ENCODE assay signal across 1 cellular context in genomic region chr10:27099916-27100799, GRCh38.
A peak's percentile ranks its signal among the peaks of the same experiment; 100 is the strongest.
TF ChIP-seq lines count a peak whose summit lies in the region.

ANKRD26 (minus strand) TSS chr10:27100494; CDS start chr10:27100326, 168 bp downstream.

TF ChIP-seq in HepG2, 621 proteins besides CTCF, POLR2A, EP300 and RAD21 (continued from another document and continues in another):
- peak; percentile 28; the same call in 1 of the 2 replicates for TF ChIP-seq RFX3 (CRISPR knock-in tag; IDR thresholded peaks at IDR 0.05)
- peak; percentile 82; the same call in 1 of the 2 replicates for TF ChIP-seq ZMAT3 (CRISPR knock-in tag; conservative IDR thresholded peaks at IDR 0.05)
- TF ChIP-seq MAFK (conservative IDR thresholded peaks at IDR 0.05 in 1 of 2, IDR thresholded peaks at IDR 0.05 in 1 of 2; ENCODE audit: low read length in 2 of 2) = no peak
- no peak for TF ChIP-seq ZNF329 (CRISPR knock-in tag; IDR thresholded peaks at IDR 0.05; ENCODE audit: low read depth)
- no peak for TF ChIP-seq ZNF333 (CRISPR knock-in tag; IDR thresholded peaks at IDR 0.05; ENCODE audit: borderline replicate concordance)
- TF ChIP-seq ZNF280B (CRISPR knock-in tag; IDR thresholded peaks at IDR 0.05; ENCODE audit: borderline replicate concordance) = 0 out of 2 replicates have a peak, but pooled peaks have one; percentile 50
- TF ChIP-seq, protein P1, sequence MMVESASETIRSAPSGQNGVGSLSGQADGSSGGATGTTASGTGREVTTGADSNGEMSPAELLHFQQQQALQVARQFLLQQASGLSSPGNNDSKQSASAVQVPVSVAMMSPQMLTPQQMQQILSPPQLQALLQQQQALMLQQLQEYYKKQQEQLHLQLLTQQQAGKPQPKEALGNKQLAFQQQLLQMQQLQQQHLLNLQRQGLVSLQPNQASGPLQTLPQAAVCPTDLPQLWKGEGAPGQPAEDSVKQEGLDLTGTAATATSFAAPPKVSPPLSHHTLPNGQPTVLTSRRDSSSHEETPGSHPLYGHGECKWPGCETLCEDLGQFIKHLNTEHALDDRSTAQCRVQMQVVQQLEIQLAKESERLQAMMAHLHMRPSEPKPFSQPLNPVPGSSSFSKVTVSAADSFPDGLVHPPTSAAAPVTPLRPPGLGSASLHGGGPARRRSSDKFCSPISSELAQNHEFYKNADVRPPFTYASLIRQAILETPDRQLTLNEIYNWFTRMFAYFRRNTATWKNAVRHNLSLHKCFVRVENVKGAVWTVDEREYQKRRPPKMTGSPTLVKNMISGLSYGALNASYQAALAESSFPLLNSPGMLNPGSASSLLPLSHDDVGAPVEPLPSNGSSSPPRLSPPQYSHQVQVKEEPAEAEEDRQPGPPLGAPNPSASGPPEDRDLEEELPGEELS (CRISPR knock-in tag; IDR thresholded peaks at IDR 0.05) = 0 out of 2 replicates have a peak, but pooled peaks have one; percentile 20
- TF ChIP-seq ZNF296 (CRISPR knock-in tag; conservative IDR thresholded peaks at IDR 0.05) = no peak
- TF ChIP-seq KAT8 (CRISPR knock-in tag; IDR thresholded peaks at IDR 0.05) = peak; percentile 82
- no peak for TF ChIP-seq ZKSCAN8 (CRISPR knock-in tag; IDR thresholded peaks at IDR 0.05; ENCODE audit: borderline replicate concordance)
- TF ChIP-seq JDP2 (CRISPR knock-in tag; IDR thresholded peaks at IDR 0.05; ENCODE audit: borderline replicate concordance) = no peak
- TF ChIP-seq, protein P2, sequence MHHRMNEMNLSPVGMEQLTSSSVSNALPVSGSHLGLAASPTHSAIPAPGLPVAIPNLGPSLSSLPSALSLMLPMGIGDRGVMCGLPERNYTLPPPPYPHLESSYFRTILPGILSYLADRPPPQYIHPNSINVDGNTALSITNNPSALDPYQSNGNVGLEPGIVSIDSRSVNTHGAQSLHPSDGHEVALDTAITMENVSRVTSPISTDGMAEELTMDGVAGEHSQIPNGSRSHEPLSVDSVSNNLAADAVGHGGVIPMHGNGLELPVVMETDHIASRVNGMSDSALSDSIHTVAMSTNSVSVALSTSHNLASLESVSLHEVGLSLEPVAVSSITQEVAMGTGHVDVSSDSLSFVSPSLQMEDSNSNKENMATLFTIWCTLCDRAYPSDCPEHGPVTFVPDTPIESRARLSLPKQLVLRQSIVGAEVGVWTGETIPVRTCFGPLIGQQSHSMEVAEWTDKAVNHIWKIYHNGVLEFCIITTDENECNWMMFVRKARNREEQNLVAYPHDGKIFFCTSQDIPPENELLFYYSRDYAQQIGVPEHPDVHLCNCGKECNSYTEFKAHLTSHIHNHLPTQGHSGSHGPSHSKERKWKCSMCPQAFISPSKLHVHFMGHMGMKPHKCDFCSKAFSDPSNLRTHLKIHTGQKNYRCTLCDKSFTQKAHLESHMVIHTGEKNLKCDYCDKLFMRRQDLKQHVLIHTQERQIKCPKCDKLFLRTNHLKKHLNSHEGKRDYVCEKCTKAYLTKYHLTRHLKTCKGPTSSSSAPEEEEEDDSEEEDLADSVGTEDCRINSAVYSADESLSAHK (CRISPR knock-in tag; IDR thresholded peaks at IDR 0.05; ENCODE audit: borderline replicate concordance) = 0 out of 2 replicates have a peak, but pooled peaks have one; percentile 34
- peak; percentile 41; the same call in 1 of the 2 replicates for TF ChIP-seq BCL3 (CRISPR knock-in tag; IDR thresholded peaks at IDR 0.05)
- no peak for TF ChIP-seq TSC22D2 (CRISPR knock-in tag; IDR thresholded peaks at IDR 0.05; ENCODE audit: borderline replicate concordance)
- peak; percentile 37 for TF ChIP-seq U2AF1 (optimal IDR thresholded peaks at IDR 0.05; ENCODE audit: low read depth, low read length)
- no peak for TF ChIP-seq ZNF780A (CRISPR knock-in tag; IDR thresholded peaks at IDR 0.05)
- TF ChIP-seq ZNF264 (CRISPR knock-in tag; IDR thresholded peaks at IDR 0.05) = no peak
- TF ChIP-seq BORCS8-MEF2B (CRISPR knock-in tag; IDR thresholded peaks at IDR 0.05) = no peak
- TF ChIP-seq AKAP8 (CRISPR knock-in tag; IDR thresholded peaks at IDR 0.05) = no peak
- TF ChIP-seq, protein P3, sequence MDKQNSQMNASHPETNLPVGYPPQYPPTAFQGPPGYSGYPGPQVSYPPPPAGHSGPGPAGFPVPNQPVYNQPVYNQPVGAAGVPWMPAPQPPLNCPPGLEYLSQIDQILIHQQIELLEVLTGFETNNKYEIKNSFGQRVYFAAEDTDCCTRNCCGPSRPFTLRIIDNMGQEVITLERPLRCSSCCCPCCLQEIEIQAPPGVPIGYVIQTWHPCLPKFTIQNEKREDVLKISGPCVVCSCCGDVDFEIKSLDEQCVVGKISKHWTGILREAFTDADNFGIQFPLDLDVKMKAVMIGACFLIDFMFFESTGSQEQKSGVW (CRISPR knock-in tag; IDR thresholded peaks at IDR 0.05; ENCODE audit: borderline replicate concordance) = no peak
- TF ChIP-seq, protein P4, sequence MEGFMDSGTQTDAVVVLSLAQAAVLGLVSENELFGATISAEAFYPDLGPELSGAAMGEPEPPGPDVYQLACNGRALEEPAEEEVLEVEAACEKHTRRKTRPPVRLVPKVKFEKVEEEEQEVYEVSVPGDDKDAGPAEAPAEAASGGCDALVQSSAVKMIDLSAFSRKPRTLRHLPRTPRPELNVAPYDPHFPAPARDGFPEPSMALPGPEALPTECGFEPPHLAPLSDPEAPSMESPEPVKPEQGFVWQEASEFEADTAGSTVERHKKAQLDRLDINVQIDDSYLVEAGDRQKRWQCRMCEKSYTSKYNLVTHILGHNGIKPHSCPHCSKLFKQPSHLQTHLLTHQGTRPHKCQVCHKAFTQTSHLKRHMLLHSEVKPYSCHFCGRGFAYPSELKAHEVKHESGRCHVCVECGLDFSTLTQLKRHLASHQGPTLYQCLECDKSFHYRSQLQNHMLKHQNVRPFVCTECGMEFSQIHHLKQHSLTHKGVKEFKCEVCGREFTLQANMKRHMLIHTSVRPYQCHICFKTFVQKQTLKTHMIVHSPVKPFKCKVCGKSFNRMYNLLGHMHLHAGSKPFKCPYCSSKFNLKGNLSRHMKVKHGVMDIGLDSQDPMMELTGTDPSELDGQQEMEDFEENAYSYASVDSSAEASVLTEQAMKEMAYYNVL (CRISPR knock-in tag; IDR thresholded peaks at IDR 0.05; ENCODE audit: borderline replicate concordance) = no peak
- TF ChIP-seq, protein P5, sequence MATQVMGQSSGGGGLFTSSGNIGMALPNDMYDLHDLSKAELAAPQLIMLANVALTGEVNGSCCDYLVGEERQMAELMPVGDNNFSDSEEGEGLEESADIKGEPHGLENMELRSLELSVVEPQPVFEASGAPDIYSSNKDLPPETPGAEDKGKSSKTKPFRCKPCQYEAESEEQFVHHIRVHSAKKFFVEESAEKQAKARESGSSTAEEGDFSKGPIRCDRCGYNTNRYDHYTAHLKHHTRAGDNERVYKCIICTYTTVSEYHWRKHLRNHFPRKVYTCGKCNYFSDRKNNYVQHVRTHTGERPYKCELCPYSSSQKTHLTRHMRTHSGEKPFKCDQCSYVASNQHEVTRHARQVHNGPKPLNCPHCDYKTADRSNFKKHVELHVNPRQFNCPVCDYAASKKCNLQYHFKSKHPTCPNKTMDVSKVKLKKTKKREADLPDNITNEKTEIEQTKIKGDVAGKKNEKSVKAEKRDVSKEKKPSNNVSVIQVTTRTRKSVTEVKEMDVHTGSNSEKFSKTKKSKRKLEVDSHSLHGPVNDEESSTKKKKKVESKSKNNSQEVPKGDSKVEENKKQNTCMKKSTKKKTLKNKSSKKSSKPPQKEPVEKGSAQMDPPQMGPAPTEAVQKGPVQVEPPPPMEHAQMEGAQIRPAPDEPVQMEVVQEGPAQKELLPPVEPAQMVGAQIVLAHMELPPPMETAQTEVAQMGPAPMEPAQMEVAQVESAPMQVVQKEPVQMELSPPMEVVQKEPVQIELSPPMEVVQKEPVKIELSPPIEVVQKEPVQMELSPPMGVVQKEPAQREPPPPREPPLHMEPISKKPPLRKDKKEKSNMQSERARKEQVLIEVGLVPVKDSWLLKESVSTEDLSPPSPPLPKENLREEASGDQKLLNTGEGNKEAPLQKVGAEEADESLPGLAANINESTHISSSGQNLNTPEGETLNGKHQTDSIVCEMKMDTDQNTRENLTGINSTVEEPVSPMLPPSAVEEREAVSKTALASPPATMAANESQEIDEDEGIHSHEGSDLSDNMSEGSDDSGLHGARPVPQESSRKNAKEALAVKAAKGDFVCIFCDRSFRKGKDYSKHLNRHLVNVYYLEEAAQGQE (IDR thresholded peaks at IDR 0.05; ENCODE audit: borderline replicate concordance in 1 of 2, low read depth in 1 of 2, low read length in 2 of 2) = no peak
- TF ChIP-seq TBL1XR1 (IDR thresholded peaks at IDR 0.05; ENCODE audit: borderline replicate concordance, low read length, partially characterized antibody) = peak; percentile 59
- TF ChIP-seq ZNF7 (CRISPR knock-in tag; IDR thresholded peaks at IDR 0.05) = no peak
- TF ChIP-seq GPN1 (CRISPR knock-in tag; IDR thresholded peaks at IDR 0.05; ENCODE audit: borderline replicate concordance) = no peak
- TF ChIP-seq CBX1 (IDR thresholded peaks at IDR 0.05; ENCODE audit: low read depth) = peak; percentile 62
- TF ChIP-seq ZNF446 (CRISPR knock-in tag; IDR thresholded peaks at IDR 0.05) = 0 out of 2 replicates have a peak, but pooled peaks have one; percentile 23
- TF ChIP-seq, protein P6, sequence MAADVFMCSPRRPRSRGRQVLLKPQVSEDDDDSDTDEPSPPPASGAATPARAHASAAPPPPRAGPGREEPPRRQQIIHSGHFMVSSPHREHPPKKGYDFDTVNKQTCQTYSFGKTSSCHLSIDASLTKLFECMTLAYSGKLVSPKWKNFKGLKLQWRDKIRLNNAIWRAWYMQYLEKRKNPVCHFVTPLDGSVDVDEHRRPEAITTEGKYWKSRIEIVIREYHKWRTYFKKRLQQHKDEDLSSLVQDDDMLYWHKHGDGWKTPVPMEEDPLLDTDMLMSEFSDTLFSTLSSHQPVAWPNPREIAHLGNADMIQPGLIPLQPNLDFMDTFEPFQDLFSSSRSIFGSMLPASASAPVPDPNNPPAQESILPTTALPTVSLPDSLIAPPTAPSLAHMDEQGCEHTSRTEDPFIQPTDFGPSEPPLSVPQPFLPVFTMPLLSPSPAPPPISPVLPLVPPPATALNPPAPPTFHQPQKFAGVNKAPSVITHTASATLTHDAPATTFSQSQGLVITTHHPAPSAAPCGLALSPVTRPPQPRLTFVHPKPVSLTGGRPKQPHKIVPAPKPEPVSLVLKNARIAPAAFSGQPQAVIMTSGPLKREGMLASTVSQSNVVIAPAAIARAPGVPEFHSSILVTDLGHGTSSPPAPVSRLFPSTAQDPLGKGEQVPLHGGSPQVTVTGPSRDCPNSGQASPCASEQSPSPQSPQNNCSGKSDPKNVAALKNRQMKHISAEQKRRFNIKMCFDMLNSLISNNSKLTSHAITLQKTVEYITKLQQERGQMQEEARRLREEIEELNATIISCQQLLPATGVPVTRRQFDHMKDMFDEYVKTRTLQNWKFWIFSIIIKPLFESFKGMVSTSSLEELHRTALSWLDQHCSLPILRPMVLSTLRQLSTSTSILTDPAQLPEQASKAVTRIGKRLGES (CRISPR knock-in tag; IDR thresholded peaks at IDR 0.05; ENCODE audit: borderline replicate concordance) = no peak
- TF ChIP-seq ZNF354B (CRISPR knock-in tag; IDR thresholded peaks at IDR 0.05) = no peak
- TF ChIP-seq MEIS1 (CRISPR knock-in tag; IDR thresholded peaks at IDR 0.05; ENCODE audit: borderline replicate concordance) = no peak; the same call in 1 of the 2 replicates
- TF ChIP-seq ISX (CRISPR knock-in tag; conservative IDR thresholded peaks at IDR 0.05) = no peak
- TF ChIP-seq ZNF589 (CRISPR knock-in tag; conservative IDR thresholded peaks at IDR 0.05) = no peak
- no peak for TF ChIP-seq ZNF577 (CRISPR knock-in tag; IDR thresholded peaks at IDR 0.05; ENCODE audit: borderline replicate concordance, low read depth)
- TF ChIP-seq SMC3 (IDR thresholded peaks at IDR 0.05; ENCODE audit: low read length) = no peak
- TF ChIP-seq, protein P7, sequence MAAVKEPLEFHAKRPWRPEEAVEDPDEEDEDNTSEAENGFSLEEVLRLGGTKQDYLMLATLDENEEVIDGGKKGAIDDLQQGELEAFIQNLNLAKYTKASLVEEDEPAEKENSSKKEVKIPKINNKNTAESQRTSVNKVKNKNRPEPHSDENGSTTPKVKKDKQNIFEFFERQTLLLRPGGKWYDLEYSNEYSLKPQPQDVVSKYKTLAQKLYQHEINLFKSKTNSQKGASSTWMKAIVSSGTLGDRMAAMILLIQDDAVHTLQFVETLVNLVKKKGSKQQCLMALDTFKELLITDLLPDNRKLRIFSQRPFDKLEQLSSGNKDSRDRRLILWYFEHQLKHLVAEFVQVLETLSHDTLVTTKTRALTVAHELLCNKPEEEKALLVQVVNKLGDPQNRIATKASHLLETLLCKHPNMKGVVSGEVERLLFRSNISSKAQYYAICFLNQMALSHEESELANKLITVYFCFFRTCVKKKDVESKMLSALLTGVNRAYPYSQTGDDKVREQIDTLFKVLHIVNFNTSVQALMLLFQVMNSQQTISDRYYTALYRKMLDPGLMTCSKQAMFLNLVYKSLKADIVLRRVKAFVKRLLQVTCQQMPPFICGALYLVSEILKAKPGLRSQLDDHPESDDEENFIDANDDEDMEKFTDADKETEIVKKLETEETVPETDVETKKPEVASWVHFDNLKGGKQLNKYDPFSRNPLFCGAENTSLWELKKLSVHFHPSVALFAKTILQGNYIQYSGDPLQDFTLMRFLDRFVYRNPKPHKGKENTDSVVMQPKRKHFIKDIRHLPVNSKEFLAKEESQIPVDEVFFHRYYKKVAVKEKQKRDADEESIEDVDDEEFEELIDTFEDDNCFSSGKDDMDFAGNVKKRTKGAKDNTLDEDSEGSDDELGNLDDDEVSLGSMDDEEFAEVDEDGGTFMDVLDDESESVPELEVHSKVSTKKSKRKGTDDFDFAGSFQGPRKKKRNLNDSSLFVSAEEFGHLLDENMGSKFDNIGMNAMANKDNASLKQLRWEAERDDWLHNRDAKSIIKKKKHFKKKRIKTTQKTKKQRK (IDR thresholded peaks at IDR 0.05; ENCODE audit: low read length) = no peak
- no peak for TF ChIP-seq PCBP1 (IDR thresholded peaks at IDR 0.05; ENCODE audit: borderline replicate concordance, low read depth, low read length)
- TF ChIP-seq EEA1 (CRISPR knock-in tag; IDR thresholded peaks at IDR 0.05; ENCODE audit: borderline replicate concordance) = no peak
- TF ChIP-seq PHF8 (CRISPR knock-in tag; IDR thresholded peaks at IDR 0.05) = peak; percentile 95
- no peak for TF ChIP-seq NAIF1 (CRISPR knock-in tag; IDR thresholded peaks at IDR 0.05; ENCODE audit: borderline replicate concordance)
- no peak for TF ChIP-seq SNAI1 (CRISPR knock-in tag; IDR thresholded peaks at IDR 0.05; ENCODE audit: borderline replicate concordance)
- no peak for TF ChIP-seq CC2D1A (CRISPR knock-in tag; IDR thresholded peaks at IDR 0.05)
- TF ChIP-seq MLLT10 (CRISPR knock-in tag; IDR thresholded peaks at IDR 0.05) = no peak
